8 cellular contexts compared by ENCODE assay signal in genomic region chr6:122033564-122034181, GRCh38.
DNase-seq lines count a peak whose midpoint lies in the region; ATAC-seq and TF ChIP-seq lines count a peak whose summit lies in the region.

No MANE protein-coding gene starts in this region.

- peak; percentile 56 for ATAC-seq in activated naive CD8-positive, alpha-beta T cell treated with anti-CD3 and anti-CD28 coated beads, Interleukin-2, amount 10 ng/mL, durations not matched to agents 7 days and 5 days (ENCODE audit: low read depth)
- ATAC-seq in HG02571 (IDR thresholded peaks at IDR 0.05; ENCODE audit: unreplicated experiment) = peak; percentile 93

- DNase-seq in activated naive CD8-positive, alpha-beta T cell treated with anti-CD3 and anti-CD28 coated beads, Interleukin-2, amount 10 ng/mL, durations not matched to agents 7 days and 5 days = no peak
- DNase-seq in activated naive CD8-positive, alpha-beta T cell treated with anti-CD3 and anti-CD28 coated beads for 36 hours = no peak
- DNase-seq in M059J (ENCODE audit: low read depth) = peak; percentile 56
- peak; percentile 49 to 69 for DNase-seq in SHP77 (lab: John Stamatoyannopoulos, UW)
- no peak for DNase-seq in esophagus muscularis mucosa (ENCODE audit: extremely low spot score)
- no peak for DNase-seq in T-helper 9 cell

- no peaks in the 10 kb centered on the region for H3K9me3 Mint-ChIP-seq in activated naive CD8-positive, alpha-beta T cell treated with anti-CD3 and anti-CD28 coated beads, Interleukin-2, amount 10 ng/mL, durations not matched to agents 7 days and 5 days
- no peaks in the 10 kb centered on the region for H3K9me3 Mint-ChIP-seq in activated naive CD8-positive, alpha-beta T cell treated with anti-CD3 and anti-CD28 coated beads for 36 hours
- H3K9me3 Mint-ChIP-seq in nephron = peaks cover 2% of the 10 kb centered on the region

- 5% methylated on average over 1 of the region's 1 CpG for WGBS in esophagus muscularis mucosa

- no peaks in the 10 kb centered on the region for H3K9me3 ChIP-seq in esophagus muscularis mucosa

- no peak overlapping the region for H3K27ac Mint-ChIP-seq in activated naive CD8-positive, alpha-beta T cell treated with anti-CD3 and anti-CD28 coated beads, Interleukin-2, amount 10 ng/mL, durations not matched to agents 7 days and 5 days
- no peak overlapping the region for H3K27ac Mint-ChIP-seq in activated naive CD8-positive, alpha-beta T cell treated with anti-CD3 and anti-CD28 coated beads for 36 hours
- peak overlapping the region in 1 of 3 experiments; percentile 4 for H3K27ac Mint-ChIP-seq in nephron

- POLR2A ChIA-PET in activated naive CD8-positive, alpha-beta T cell treated with anti-CD3 and anti-CD28 coated beads, Interleukin-2, amount 10 ng/mL, durations not matched to agents 7 days and 5 days (lab: Charles Lee) = no interaction called here

- peaks cover 3% of the 10 kb centered on the region for H3K27me3 Mint-ChIP-seq in activated naive CD8-positive, alpha-beta T cell treated with anti-CD3 and anti-CD28 coated beads, Interleukin-2, amount 10 ng/mL, durations not matched to agents 7 days and 5 days
- peaks cover 15% of the 10 kb centered on the region for H3K27me3 Mint-ChIP-seq in activated naive CD8-positive, alpha-beta T cell treated with anti-CD3 and anti-CD28 coated beads for 36 hours
- no peaks in the 10 kb centered on the region for H3K27me3 Mint-ChIP-seq in nephron (ENCODE audit: low read depth)

- H3K4me3 ChIP-seq in esophagus muscularis mucosa = no peak overlapping the region

- TF ChIP-seq EP300 in esophagus muscularis mucosa (IDR thresholded peaks at IDR 0.05) = no peak

- H3K36me3 ChIP-seq in esophagus muscularis mucosa = no peaks in the 10 kb centered on the region

- H3K4me1 ChIP-seq in esophagus muscularis mucosa = peaks cover 3 to 15% (median 9%) of the 10 kb centered on the region in 4 donors

- peak; percentile 56 to 70 (median 69) for TF ChIP-seq CTCF in esophagus muscularis mucosa (IDR thresholded peaks at IDR 0.05)
- peak; percentile 51 to 76 (median 54) for TF ChIP-seq CTCF in nephron (IDR thresholded peaks at IDR 0.05; ENCODE audit: unreplicated experiment in 3 of 3)

- peaks cover 1% of the 10 kb centered on the region for H3K4me1 Mint-ChIP-seq in activated naive CD8-positive, alpha-beta T cell treated with anti-CD3 and anti-CD28 coated beads, Interleukin-2, amount 10 ng/mL, durations not matched to agents 7 days and 5 days
- H3K4me1 Mint-ChIP-seq in activated naive CD8-positive, alpha-beta T cell treated with anti-CD3 and anti-CD28 coated beads for 36 hours = peaks cover 2% of the 10 kb centered on the region
- peaks cover 5% of the 10 kb centered on the region for H3K4me1 Mint-ChIP-seq in nephron

- H3K27me3 ChIP-seq in esophagus muscularis mucosa = no peaks in the 10 kb centered on the region

- H3K4me3 Mint-ChIP-seq in activated naive CD8-positive, alpha-beta T cell treated with anti-CD3 and anti-CD28 coated beads, Interleukin-2, amount 10 ng/mL, durations not matched to agents 7 days and 5 days = no peak overlapping the region
- H3K4me3 Mint-ChIP-seq in activated naive CD8-positive, alpha-beta T cell treated with anti-CD3 and anti-CD28 coated beads for 36 hours = no peak overlapping the region
- no peak overlapping the region for H3K4me3 Mint-ChIP-seq in nephron

- intact Hi-C loops in esophagus muscularis mucosa (cut with DNase I) = loop anchor here (2.0 kb wide), 1 partner anchor 601 kb away; no protein-coding TSS in a partner anchor

- H3K36me3 Mint-ChIP-seq in activated naive CD8-positive, alpha-beta T cell treated with anti-CD3 and anti-CD28 coated beads, Interleukin-2, amount 10 ng/mL, durations not matched to agents 7 days and 5 days = no peaks in the 10 kb centered on the region
- no peaks in the 10 kb centered on the region for H3K36me3 Mint-ChIP-seq in activated naive CD8-positive, alpha-beta T cell treated with anti-CD3 and anti-CD28 coated beads for 36 hours
- H3K36me3 Mint-ChIP-seq in nephron (ENCODE audit: low read depth) = no peaks in the 10 kb centered on the region

- no peak for TF ChIP-seq POLR2A in esophagus muscularis mucosa (IDR thresholded peaks at IDR 0.05; ENCODE audit: low read depth)

- peak overlapping the region in 3 of 4 donors; percentile 15 to 51 (median 44) for H3K27ac ChIP-seq in esophagus muscularis mucosa (replicated peaks in 1 of 4)

Comparison
In these comparisons a context has a peak if more than half of its experiments do, and no peak if none do; other contexts are left out.
1. DNase-seq: peak in M059J (single experiment) and SHP77 (2 of 2); none in activated naive CD8-positive, alpha-beta T cell treated with anti-CD3 and anti-CD28 coated beads, Interleukin-2, amount 10 ng/mL, durations not matched to agents 7 days and 5 days (single experiment), activated naive CD8-positive, alpha-beta T cell treated with anti-CD3 and anti-CD28 coated beads for 36 hours (single experiment), esophagus muscularis mucosa (single experiment) and T-helper 9 cell (single experiment).